In genomic region chr10:4770766-4771553, GRCh38 we compare ENCODE assay signal across 8 cellular contexts. TPM values are rescaled to one million over a fixed set of nuclear protein-coding genes. Genes with fewer than 3 reads are reported as not detected.
DNase-seq lines count a peak whose midpoint lies in the region; FAIRE-seq and TF ChIP-seq lines count a peak whose summit lies in the region.

No MANE protein-coding gene starts in this region.

- no peaks in the 10 kb centered on the region for H3K36me3 ChIP-seq in thyroid gland

- WGBS in thyroid gland, 2 donors = 37 to 46% methylated on average over 3 of the region's 3 CpGs

- peak; percentile 100 for FAIRE-seq in A204.1 (lab: Jason Lieb, UNC)

- peak; percentile 68 for TF ChIP-seq CTCF in VCaP (conservative IDR thresholded peaks at IDR 0.05)
- peak in 3 of 6 experiments; percentile 33 to 37 (median 35) for TF ChIP-seq CTCF in thyroid gland (IDR thresholded peaks at IDR 0.05)

- intact Hi-C loops in thyroid gland (cut with DNase I) = no loop called here

- TF ChIP-seq POLR2A in thyroid gland (IDR thresholded peaks at IDR 0.05) = no peak

- H3K4me1 ChIP-seq in thyroid gland = peaks cover 0 to 8% of the 10 kb centered on the region in 2 donors

- no peaks in the 10 kb centered on the region for H3K27me3 ChIP-seq in thyroid gland

- DNase-seq in HT1080 (ENCODE audit: low read depth) (peak; percentile 98), hepatic stellate cell (ENCODE audit: low spot score) (peak; percentile 47), thyroid gland (no peak), NCI-H128 (lab: John Stamatoyannopoulos, UW; ENCODE audit: unreplicated experiment) (no peak), DMS153 (lab: John Stamatoyannopoulos, UW) (no peak)
- DNase-seq in stimulated activated CD4-positive, alpha-beta T cell treated with anti-CD3 and anti-CD28 coated beads, Interleukin-4, amount 100 ng/mL, for 1 hour = no peak

- no peaks in the 10 kb centered on the region for H3K9me3 ChIP-seq in thyroid gland

- H3K4me3 ChIP-seq in thyroid gland (replicated peaks in 1 of 3) = no peak overlapping the region

- H3K27ac ChIP-seq in VCaP (no peak overlapping the region), thyroid gland (peak overlapping the region; percentile 32 to 54 (median 49))

RNA-seq across cellular contexts. Expression of gene AKR1E2, which starts 55.0 kb away (rescaled TPM):
- total RNA-seq in HT1080 (2014; rRNA removed; shearing (Covaris generic)) = not detected in 2 replicates
- polyA plus RNA-seq in HT1080 (2015; cell fraction: cytosol; rRNA removed) = not detected in 2 replicates
- not detected in 2 replicates for polyA plus RNA-seq in HT1080 (2015; cell fraction: nucleus; rRNA removed)
- total RNA-seq in thyroid gland = 10 to 100 TPM; 14.4 to 18.5 (median 15.9) TPM

Comparison
In these comparisons a context has a peak if more than half of its experiments do, and no peak if none do; other contexts are left out.
1. DNase-seq: peak in HT1080 (single experiment) and hepatic stellate cell (single experiment); none in thyroid gland (0 of 2), NCI-H128 (single experiment), stimulated activated CD4-positive, alpha-beta T cell treated with anti-CD3 and anti-CD28 coated beads, Interleukin-4, amount 100 ng/mL, for 1 hour (single experiment) and DMS153 (single experiment).
2. RNA of gene AKR1E2, which starts 55.0 kb away (total RNA-seq): 14.4 to 18.5 TPM in thyroid gland; not detected in HT1080; every median in the first group is over 10 times any median in the second.